Comparison of ENCODE assay signal across 9 cellular contexts in the genomic region with DNA sequence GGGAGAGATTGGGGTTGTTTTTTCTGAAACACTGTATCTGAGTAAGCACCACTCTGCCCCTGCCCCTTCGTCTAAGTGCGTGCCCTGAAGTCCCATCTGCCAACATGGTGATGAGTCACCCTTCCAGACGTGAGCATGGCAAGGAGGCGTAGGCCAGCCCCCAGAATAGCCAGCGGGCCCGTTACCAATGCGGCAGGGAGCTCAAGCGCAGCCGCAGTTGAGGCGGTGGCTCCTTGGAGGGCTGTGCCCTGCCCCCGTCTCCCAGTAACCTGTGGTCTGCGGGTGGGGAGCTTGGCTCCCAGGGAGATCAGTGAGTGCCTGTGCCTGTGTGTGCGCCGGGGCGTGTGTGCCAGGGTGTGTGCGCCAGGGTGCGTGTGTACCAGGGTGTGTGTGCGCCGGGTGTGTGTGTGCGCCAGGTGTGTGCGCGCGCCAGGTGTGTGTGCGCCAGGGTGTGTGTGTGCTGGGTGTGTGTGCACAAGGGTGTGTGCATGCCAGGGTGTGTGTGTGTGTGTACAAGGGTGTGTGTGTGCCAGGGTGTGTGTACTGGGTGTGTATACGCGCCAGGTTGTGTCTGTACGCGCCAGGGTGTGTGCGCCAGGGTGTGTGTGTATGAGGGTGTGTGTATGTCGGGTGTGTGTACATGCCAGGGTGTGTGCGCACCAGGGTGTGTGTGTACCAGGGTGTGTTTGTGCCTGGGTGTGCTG.
DNase-seq lines count a peak whose midpoint lies in the region; ATAC-seq and TF ChIP-seq lines count a peak whose summit lies in the region.
"Had no signal": no experiment of that assay in that cellular context is flagged by ENCODE, and none has a peak within 500 bp of the region (broad histone marks: within the 10 kb centered on the region; RNA-seq: fewer than 3 reads in every experiment).

No MANE protein-coding gene starts in this region.

- peak overlapping the region; percentile 72 for H3K4me3 Mint-ChIP-seq in activated naive CD8-positive, alpha-beta T cell treated with anti-CD3 and anti-CD28 coated beads, Interleukin-2, amount 10 ng/mL, durations not matched to agents 7 days and 5 days

- H3F3A ChIP-seq in PC-9 (ENCODE audit: insufficient read depth, low read depth), result peaks cover 21% of the 10 kb centered on the region

- H3K36me3 Mint-ChIP-seq in activated naive CD8-positive, alpha-beta T cell treated with anti-CD3 and anti-CD28 coated beads, Interleukin-2, amount 10 ng/mL, durations not matched to agents 7 days and 5 days, result peaks cover 33% of the 10 kb centered on the region

- H3K27ac Mint-ChIP-seq in activated naive CD8-positive, alpha-beta T cell treated with anti-CD3 and anti-CD28 coated beads, Interleukin-2, amount 10 ng/mL, durations not matched to agents 7 days and 5 days, result peak overlapping the region; percentile 85

- no peaks in the 10 kb centered on the region for H3K79me2 ChIP-seq in PC-9 (ENCODE audit: low read depth)

- no peaks in the 10 kb centered on the region for H3K9me3 ChIP-seq in PC-9 (ENCODE audit: insufficient read depth, low read depth)
- H3K9me3 ChIP-seq: tibial artery had no signal

- intact Hi-C loops in PC-9 (cut with micrococcal nuclease; ENCODE audit: unreplicated experiment), result loop anchor here (2.0 kb wide), 1 partner anchor 60 kb away; no protein-coding TSS in a partner anchor

- CTCF ChIA-PET in PC-9 (lab: Charles Lee), result no interaction called here

- H3K4me1 Mint-ChIP-seq in activated naive CD8-positive, alpha-beta T cell treated with anti-CD3 and anti-CD28 coated beads, Interleukin-2, amount 10 ng/mL, durations not matched to agents 7 days and 5 days, result peaks cover 59% of the 10 kb centered on the region

- ATAC-seq in activated naive CD8-positive, alpha-beta T cell treated with anti-CD3 and anti-CD28 coated beads, Interleukin-2, amount 10 ng/mL, durations not matched to agents 7 days and 5 days (ENCODE audit: low read depth), result no peak
- no peak for ATAC-seq in HG02885 (IDR thresholded peaks at IDR 0.05; ENCODE audit: poor library complexity, unreplicated experiment)
- no peak for ATAC-seq in HG02610 (IDR thresholded peaks at IDR 0.05; ENCODE audit: unreplicated experiment)

- H2AFZ ChIP-seq in PC-9, result no peak overlapping the region

- POLR2A ChIA-PET in PC-9 (lab: Charles Lee; ENCODE audit: unreplicated experiment), result interaction anchor here (0.6 kb wide), 1 partner anchor 80 kb away, joined by 6 read pairs; no protein-coding TSS in a partner anchor
- POLR2A ChIA-PET in activated naive CD8-positive, alpha-beta T cell treated with anti-CD3 and anti-CD28 coated beads, Interleukin-2, amount 10 ng/mL, durations not matched to agents 7 days and 5 days (lab: Charles Lee), result interaction anchor here (1.1 to 2.2 kb wide), 4 partner anchors 15 to 102 kb away, joined by 3 to 19 read pairs (median 7); no protein-coding TSS in a partner anchor

- DNase-seq in Caki2 (ENCODE audit: low read depth), result peak; percentile 91
- DNase-seq in PC-9, result peak; percentile 61 to 87
- DNase-seq in activated naive CD8-positive, alpha-beta T cell treated with anti-CD3 and anti-CD28 coated beads, Interleukin-2, amount 10 ng/mL, durations not matched to agents 7 days and 5 days, result no peak
- peak; percentile 55 for DNase-seq in pulmonary artery endothelial cell (ENCODE audit: low read depth, low spot score)
- no peak for DNase-seq in LoVo (ENCODE audit: low spot score)
- DNase-seq in GOT3 (lab: John Stamatoyannopoulos, UW), result no peak

- H3K27me3 ChIP-seq in PC-9 (ENCODE audit: insufficient read depth, low read depth), result no peaks in the 10 kb centered on the region
- H3K27me3 ChIP-seq: tibial artery had no signal

- H3K4me2 ChIP-seq in PC-9, result peak overlapping the region; percentile 73

- TF ChIP-seq CTCF in PC-9 (conservative IDR thresholded peaks at IDR 0.05), result no peak

- no peaks in the 10 kb centered on the region for H3K9me3 Mint-ChIP-seq in activated naive CD8-positive, alpha-beta T cell treated with anti-CD3 and anti-CD28 coated beads, Interleukin-2, amount 10 ng/mL, durations not matched to agents 7 days and 5 days

- BruUV-seq in PC-9 (replicated peaks; lab: Mats Ljungman, UMichigan), result no TSS peak

- H3K9me2 ChIP-seq in PC-9 (ENCODE audit: insufficient read depth), result no peaks in the 10 kb centered on the region

- peak overlapping the region; percentile 44; the same call in 1 of the 2 replicates for H3K4me3 ChIP-seq in PC-9
- H3K4me3 ChIP-seq: tibial artery had no signal

- H4K20me1 ChIP-seq in PC-9 (ENCODE audit: insufficient read depth), result peaks cover 6% of the 10 kb centered on the region; the same call in 1 of the 2 replicates

- no peaks in the 10 kb centered on the region for H3K27me3 Mint-ChIP-seq in activated naive CD8-positive, alpha-beta T cell treated with anti-CD3 and anti-CD28 coated beads, Interleukin-2, amount 10 ng/mL, durations not matched to agents 7 days and 5 days

- H3K27ac ChIP-seq in PC-9, result peak overlapping the region; percentile 95

- peaks cover 31% of the 10 kb centered on the region for H3K4me1 ChIP-seq in PC-9 (replicated peaks; ENCODE audit: insufficient read depth)

- in situ Hi-C loops in Caki2 (cut with HindIII; ENCODE audit: low pct_unique_long_range_greater_than_20kb, low sequenced_read_pairs), result no loop called here

- H3K36me3 ChIP-seq in PC-9 (ENCODE audit: low read depth), result no peaks in the 10 kb centered on the region

Comparison
In these comparisons a context has a peak if more than half of its experiments do, and no peak if none do; other contexts are left out.
1. DNase-seq: peak in Caki2 (single experiment), PC-9 (2 of 2) and pulmonary artery endothelial cell (single experiment); none in activated naive CD8-positive, alpha-beta T cell treated with anti-CD3 and anti-CD28 coated beads, Interleukin-2, amount 10 ng/mL, durations not matched to agents 7 days and 5 days (single experiment), LoVo (single experiment) and GOT3 (single experiment).